ENCODE assay signal across 11 cellular contexts in the genomic region with DNA sequence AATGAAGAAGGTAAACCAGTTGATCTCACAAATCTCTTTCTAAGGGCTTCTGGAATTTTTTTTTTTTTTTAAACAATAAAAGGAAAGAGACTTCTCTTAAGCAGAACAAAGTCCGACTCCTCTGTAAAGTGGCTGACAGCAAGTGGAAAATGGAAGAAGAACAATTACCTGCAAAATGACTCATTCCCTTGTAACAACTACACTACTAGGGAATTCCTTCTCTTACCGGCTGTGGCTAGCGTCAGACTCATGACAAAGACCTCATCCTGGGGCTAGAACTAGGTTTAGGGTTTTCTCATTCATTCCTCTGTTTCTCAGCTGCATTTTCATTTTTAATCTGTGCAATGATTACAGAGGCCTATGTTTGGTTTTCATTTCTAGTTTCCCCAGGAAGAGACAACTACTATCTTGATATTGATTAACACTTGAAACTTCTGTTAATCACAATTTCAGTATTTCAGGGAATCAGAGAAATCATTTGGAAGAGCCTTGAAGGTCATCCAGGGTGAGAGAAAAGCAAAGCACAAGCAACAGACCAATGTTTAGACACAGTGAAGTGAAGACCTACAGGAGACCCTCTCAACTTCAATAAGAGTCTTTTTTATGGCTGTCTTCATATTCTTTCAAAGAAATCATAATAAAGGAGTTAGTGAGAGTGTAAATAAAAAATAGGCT.
DNase-seq lines count a peak whose midpoint lies in the region; ATAC-seq and TF ChIP-seq lines count a peak whose summit lies in the region.
"Had no signal": no experiment of that assay in that cellular context is flagged by ENCODE, and none has a peak within 500 bp of the region (broad histone marks: within the 10 kb centered on the region; RNA-seq: fewer than 3 reads in every experiment).

No MANE protein-coding gene starts in this region.

- DNase-seq in stimulated activated naive CD4-positive, alpha-beta T cell treated with Interleukin-2 at 50 U/mL for 16 hours (lab: John Stamatoyannopoulos, UW) = peak; percentile 13
- no peak for DNase-seq in stimulated activated naive CD4-positive, alpha-beta T cell (lab: John Stamatoyannopoulos, UW)
- DNase-seq in mesendoderm (peak; percentile 63), posterior vena cava (ENCODE audit: low spot score) (no peak), GM10266 (ENCODE audit: extremely low spot score) (no peak), NCI-H2029 treated with DMSO at 0.1 percent for 48 hours (lab: John Stamatoyannopoulos, UW) (no peak)
- DNase-seq: C1 segment of cervical spinal cord had no signal

- no peak overlapping the region for H3K18ac ChIP-seq in mesendoderm (ENCODE audit: low read length)

- no peak for TF ChIP-seq CTCF in GM10266 (IDR thresholded peaks at IDR 0.05; ENCODE audit: control insufficient read depth, insufficient read depth, low read depth, missing control alignments)

- H3K4me3 Mint-ChIP-seq in activated naive CD4-positive, alpha-beta T cell treated with anti-CD3 and anti-CD28 coated beads, Interleukin-2, amount 50 U/mL, for 24 hours = peak overlapping the region; percentile 16

- no peak overlapping the region for H3K27ac ChIP-seq in mesendoderm (ENCODE audit: low read depth, low read length)
- H3K27ac ChIP-seq: neutrophil had no signal

- no peak overlapping the region for H2BK15ac ChIP-seq in mesendoderm (replicated peaks; ENCODE audit: low read depth)

- no peaks in the 10 kb centered on the region for H3K79me2 ChIP-seq in mesendoderm (ENCODE audit: control insufficient read depth, insufficient read depth, low read length)

- H3K9ac ChIP-seq in mesendoderm (ENCODE audit: low read length) = no peak overlapping the region

- peaks cover 54% of the 10 kb centered on the region for H3K4me1 Mint-ChIP-seq in activated naive CD4-positive, alpha-beta T cell treated with anti-CD3 and anti-CD28 coated beads, Interleukin-2, amount 50 U/mL, for 24 hours

- H3K9me3 Mint-ChIP-seq in activated naive CD4-positive, alpha-beta T cell treated with anti-CD3 and anti-CD28 coated beads, Interleukin-2, amount 50 U/mL, for 24 hours = no peaks in the 10 kb centered on the region

- H3K27me3 Mint-ChIP-seq in activated naive CD4-positive, alpha-beta T cell treated with anti-CD3 and anti-CD28 coated beads, Interleukin-2, amount 50 U/mL, for 24 hours = no peaks in the 10 kb centered on the region

- no peak overlapping the region for H3K4me2 ChIP-seq in mesendoderm (ENCODE audit: low read length)

- H4K8ac ChIP-seq in mesendoderm (ENCODE audit: low read depth, low read length) = no peak overlapping the region

- ATAC-seq in HG02884 (IDR thresholded peaks at IDR 0.05; ENCODE audit: unreplicated experiment) = no peak

- H3K36me3 ChIP-seq in mesendoderm (ENCODE audit: control insufficient read depth, insufficient read depth, low read length) = no peaks in the 10 kb centered on the region
- H3K36me3 ChIP-seq: HAP-1, neutrophil had no signal

- no peaks in the 10 kb centered on the region for H3K27me3 ChIP-seq in mesendoderm (ENCODE audit: insufficient read depth, low read length, poor library complexity)
- H3K27me3 ChIP-seq: neutrophil had no signal

- H2BK120ac ChIP-seq in mesendoderm (ENCODE audit: low read depth, low read length) = no peak overlapping the region

- intact Hi-C loops in posterior vena cava (cut with DNase I) = no loop called here

- H3K36me3 Mint-ChIP-seq in activated naive CD4-positive, alpha-beta T cell treated with anti-CD3 and anti-CD28 coated beads, Interleukin-2, amount 50 U/mL, for 24 hours = peaks cover 52% of the 10 kb centered on the region

- H3K23ac ChIP-seq in mesendoderm (ENCODE audit: low read length) = no peak overlapping the region

- WGBS in mesendoderm (ENCODE audit: extremely low coverage, insufficient coverage, low lambda C conversion rate) = no CpG with 5 or more reads among the region's 3 CpGs

- no peak overlapping the region for H3K56ac ChIP-seq in mesendoderm (ENCODE audit: low read length)

- no peaks in the 10 kb centered on the region for H3K4me1 ChIP-seq in mesendoderm (ENCODE audit: control insufficient read depth, low read depth, low read length)
- H3K4me1 ChIP-seq: HAP-1 had no signal

- no peak overlapping the region for H3K4me3 ChIP-seq in mesendoderm (ENCODE audit: low read length)
- H3K4me3 ChIP-seq: HAP-1 had no signal

- H3K4ac ChIP-seq in mesendoderm (ENCODE audit: low read depth, low read length) = no peak overlapping the region

- H3K27ac Mint-ChIP-seq in activated naive CD4-positive, alpha-beta T cell treated with anti-CD3 and anti-CD28 coated beads, Interleukin-2, amount 50 U/mL, for 24 hours = peak overlapping the region; percentile 86

- H3K79me1 ChIP-seq in mesendoderm (ENCODE audit: low read length) = no peaks in the 10 kb centered on the region

- no peak overlapping the region for H2BK5ac ChIP-seq in mesendoderm (ENCODE audit: low read length)

- H4K5ac ChIP-seq in mesendoderm (ENCODE audit: low read length) = no peak overlapping the region

- H2AK5ac ChIP-seq in mesendoderm (ENCODE audit: low read length) = no peak overlapping the region

Comparison
In these comparisons a context has a peak if more than half of its experiments do, and no peak if none do; other contexts are left out.
1. DNase-seq: peak in stimulated activated naive CD4-positive, alpha-beta T cell treated with Interleukin-2 at 50 U/mL for 16 hours (single experiment) and mesendoderm (single experiment); none in stimulated activated naive CD4-positive, alpha-beta T cell (0 of 6), posterior vena cava (single experiment), GM10266 (single experiment) and NCI-H2029 treated with DMSO at 0.1 percent for 48 hours (single experiment).